In genomic region chr1:212635141-212635601, GRCh38 we compare ENCODE assay signal across 8 cellular contexts. TPM values are rescaled to one million over a fixed set of nuclear protein-coding genes. Genes with fewer than 3 reads are reported as not detected.
A peak's percentile ranks its signal among the peaks of the same experiment; 100 is the strongest.
DNase-seq lines count a peak whose midpoint lies in the region; ATAC-seq and TF ChIP-seq lines count a peak whose summit lies in the region.

No MANE protein-coding gene starts in this region.

- peaks cover 0 to 4% (median 1%) of the 10 kb centered on the region in 3 donors for H3K27me3 Mint-ChIP-seq in CD14-positive monocyte (ENCODE audit: low read depth in 3 of 3)
- peaks cover 10% of the 10 kb centered on the region for H3K27me3 Mint-ChIP-seq in HFFc6 (ENCODE audit: insufficient read depth)
- peaks cover 9% of the 10 kb centered on the region for H3K27me3 Mint-ChIP-seq in activated T-helper 17 cell treated with anti-CD3 and anti-CD28 coated beads, Interleukin-2, amount 50 U/mL, for 72 hours

- H3K4me2 ChIP-seq in mesenchymal stem cell (ENCODE audit: low read length, poor library complexity, severe bottlenecking): no peak overlapping the region

- H3K27ac ChIP-seq in mesenchymal stem cell (ENCODE audit: low read length, poor library complexity, severe bottlenecking) (peak overlapping the region; percentile 47), foreskin keratinocyte (no peak overlapping the region), caudate nucleus (ENCODE audit: low read depth, low read length) (no peak overlapping the region)

- peaks cover 53% of the 10 kb centered on the region for H3K4me1 Mint-ChIP-seq in CD14-positive monocyte
- H3K4me1 Mint-ChIP-seq in HFFc6 (ENCODE audit: low read depth): peaks cover 44% of the 10 kb centered on the region
- peaks cover 17% of the 10 kb centered on the region for H3K4me1 Mint-ChIP-seq in activated T-helper 17 cell treated with anti-CD3 and anti-CD28 coated beads, Interleukin-2, amount 50 U/mL, for 72 hours

- no peak overlapping the region for H3K4ac ChIP-seq in mesenchymal stem cell (ENCODE audit: low read depth in 1 of 2, low read length in 2 of 2)

- H3K9ac ChIP-seq in mesenchymal stem cell (ENCODE audit: low read length): no peak overlapping the region

- no peaks in the 10 kb centered on the region for H3K36me3 ChIP-seq in mesenchymal stem cell (ENCODE audit: control insufficient read depth in 1 of 2, insufficient read depth in 2 of 2, low read depth in 1 of 2, low read length in 2 of 2)

- no peak overlapping the region for H2BK5ac ChIP-seq in mesenchymal stem cell (ENCODE audit: low read depth, low read length, poor library complexity, severe bottlenecking)

- H3K9me3 Mint-ChIP-seq in CD14-positive monocyte: peaks cover 0 to 7% (median under 1%) of the 10 kb centered on the region in 7 donors
- peaks cover 10% of the 10 kb centered on the region for H3K9me3 Mint-ChIP-seq in HFFc6
- no peaks in the 10 kb centered on the region for H3K9me3 Mint-ChIP-seq in activated T-helper 17 cell treated with anti-CD3 and anti-CD28 coated beads, Interleukin-2, amount 50 U/mL, for 72 hours

- H3K27ac Mint-ChIP-seq in CD14-positive monocyte: peak overlapping the region; percentile 87 to 98 (median 97)
- H3K27ac Mint-ChIP-seq in HFFc6: peak overlapping the region; percentile 30; the same call in 1 of the 2 replicates
- H3K27ac Mint-ChIP-seq in activated T-helper 17 cell treated with anti-CD3 and anti-CD28 coated beads, Interleukin-2, amount 50 U/mL, for 72 hours: peak overlapping the region; percentile 7

- intact Hi-C loops in CD14-positive monocyte (cut with micrococcal nuclease): no loop called here

- ATAC-seq in activated T-helper 17 cell treated with anti-CD3 and anti-CD28 coated beads, Interleukin-2, amount 50 U/mL, for 72 hours (replicated peaks): peak; percentile 51
- no peak for ATAC-seq in foreskin keratinocyte

- no peak overlapping the region for H3K14ac ChIP-seq in mesenchymal stem cell (ENCODE audit: low read length in 2 of 2)

- no peak overlapping the region for H4K91ac ChIP-seq in mesenchymal stem cell (ENCODE audit: low read length)

- peaks cover 9% of the 10 kb centered on the region for H3K9me3 ChIP-seq in mesenchymal stem cell (ENCODE audit: control insufficient read depth, low read length)

- peak overlapping the region; percentile 63 to 64 for H3K4me3 Mint-ChIP-seq in CD14-positive monocyte
- H3K4me3 Mint-ChIP-seq in HFFc6: no peak overlapping the region
- H3K4me3 Mint-ChIP-seq in activated T-helper 17 cell treated with anti-CD3 and anti-CD28 coated beads, Interleukin-2, amount 50 U/mL, for 72 hours: peak overlapping the region; percentile 3

- H3K27me3 ChIP-seq in mesenchymal stem cell (ENCODE audit: control insufficient read depth in 1 of 2, insufficient read depth in 1 of 2, low read length in 2 of 2): peaks cover 0 to 3% of the 10 kb centered on the region in 2 experiments
- peaks cover 30% of the 10 kb centered on the region for H3K27me3 ChIP-seq in foreskin keratinocyte

- DNase-seq in CD14-positive monocyte (ENCODE audit: low spot score) (no peak), HFFc6 (no peak), mesenchymal stem cell (peak; percentile 95), foreskin keratinocyte (no peak), NCI-H774 (lab: John Stamatoyannopoulos, UW) (no peak), foreskin melanocyte (no peak), caudate nucleus (lab: John Stamatoyannopoulos, UW) (no peak)

- no peak for TF ChIP-seq CTCF in CD14-positive monocyte (IDR thresholded peaks at IDR 0.05)
- TF ChIP-seq CTCF in HFFc6 (IDR thresholded peaks at IDR 0.05): no peak
- no peak for TF ChIP-seq CTCF in foreskin keratinocyte (conservative IDR thresholded peaks at IDR 0.05)

- H3K4me1 ChIP-seq in mesenchymal stem cell (ENCODE audit: control insufficient read depth, insufficient read depth, low read depth, low read length): peaks cover 11% of the 10 kb centered on the region
- H3K4me1 ChIP-seq in foreskin keratinocyte: no peaks in the 10 kb centered on the region

- no peak overlapping the region for H2BK15ac ChIP-seq in mesenchymal stem cell (ENCODE audit: low read depth, poor library complexity, severe bottlenecking)

- H2BK120ac ChIP-seq in mesenchymal stem cell (ENCODE audit: low read depth, low read length): no peak overlapping the region

- H3K79me1 ChIP-seq in mesenchymal stem cell (replicated peaks; ENCODE audit: low read length, poor library complexity, severe bottlenecking): no peaks in the 10 kb centered on the region

- H3K18ac ChIP-seq in mesenchymal stem cell (ENCODE audit: low read depth in 1 of 2, low read length in 2 of 2): no peak overlapping the region

- H4K8ac ChIP-seq in mesenchymal stem cell (ENCODE audit: low read length): peak overlapping the region; percentile 10

- H2AK5ac ChIP-seq in mesenchymal stem cell (ENCODE audit: low read length, severe bottlenecking): no peak overlapping the region

- no peak overlapping the region for H3K4me3 ChIP-seq in mesenchymal stem cell (ENCODE audit: insufficient read depth in 1 of 2, low read depth in 1 of 2, low read length in 2 of 2)

- no peak overlapping the region for H3K23ac ChIP-seq in mesenchymal stem cell (ENCODE audit: low read length in 2 of 2)

- H2AFZ ChIP-seq in mesenchymal stem cell (ENCODE audit: low read depth, low read length): no peak overlapping the region

- H3K36me3 Mint-ChIP-seq in CD14-positive monocyte (no peaks in the 10 kb centered on the region), HFFc6 (ENCODE audit: low read depth) (peaks cover 9% of the 10 kb centered on the region; the same call in 1 of the 2 replicates)
- H3K36me3 Mint-ChIP-seq in activated T-helper 17 cell treated with anti-CD3 and anti-CD28 coated beads, Interleukin-2, amount 50 U/mL, for 72 hours (ENCODE audit: low read depth): no peaks in the 10 kb centered on the region

- H2BK12ac ChIP-seq in mesenchymal stem cell (ENCODE audit: low read length in 2 of 2): peak overlapping the region in 1 of 2 experiments; percentile 69

RNA-seq across cellular contexts. Expression of gene ATF3, which starts 26.6 kb away (rescaled TPM):
- 10 to 100 TPM; 10.4 to 13.3 TPM for polyA plus RNA-seq in CD14-positive monocyte
- total RNA-seq in HFFc6 (2021; fragmentation: NEBNext Ultra II Directional; extraction: Animal tissue kit (Norgen Biotek cat#: 25700)): 1 to 10 TPM; 1.9 to 5.5 (median 4.8) TPM
- total RNA-seq in activated T-helper 17 cell treated with anti-CD3 and anti-CD28 coated beads, Interleukin-2, amount 50 U/mL, for 72 hours: 10 to 100 TPM; 26.7 to 35.6 TPM
- polyA plus RNA-seq in mesenchymal stem cell (2013, experiment 1 of 2): 11.5 TPM
- 9.7 TPM for polyA plus RNA-seq in mesenchymal stem cell (2013, experiment 2 of 2)
- total RNA-seq in foreskin keratinocyte: 3.3 and 5.4 TPM in 2 replicates
- 3.3 and 4.8 TPM in 2 replicates for polyA plus RNA-seq in foreskin keratinocyte

Comparison
In these comparisons a context has a peak if more than half of its experiments do, and no peak if none do; other contexts are left out.
1. H3K27ac Mint-ChIP-seq: peak in every context shown above with its lines; median percentile 97 in CD14-positive monocyte; 30 in HFFc6; 7 in activated T-helper 17 cell treated with anti-CD3 and anti-CD28 coated beads, Interleukin-2, amount 50 U/mL, for 72 hours.